Comparison of ENCODE assay signal across 23 cellular contexts in the genomic region with DNA sequence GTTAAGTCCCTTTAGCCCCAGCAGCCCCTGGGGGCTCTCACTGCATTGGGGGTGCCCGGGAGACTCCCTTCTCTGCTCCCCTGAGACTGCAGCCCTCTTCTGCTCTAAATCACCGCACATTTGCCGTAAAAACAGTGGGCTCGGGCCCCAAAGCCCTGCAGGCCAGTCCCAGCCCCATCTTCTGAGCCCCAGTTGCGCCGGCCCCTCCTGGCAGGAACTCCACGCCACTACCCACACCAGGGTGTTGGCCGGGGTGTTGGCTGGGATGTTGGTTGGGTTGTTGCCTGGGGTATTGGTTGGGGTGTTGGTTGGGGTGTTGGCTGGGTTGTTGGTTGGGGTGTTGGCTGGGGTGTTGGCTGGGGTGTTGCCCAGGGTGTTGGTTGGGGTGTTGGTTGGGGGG. TPM values are rescaled to one million over a fixed set of nuclear protein-coding genes. Genes with fewer than 3 reads are reported as not detected.
DNase-seq lines count a peak whose midpoint lies in the region; ATAC-seq, FAIRE-seq and TF ChIP-seq lines count a peak whose summit lies in the region.
"Had no signal": no experiment of that assay in that cellular context is flagged by ENCODE, and none has a peak within 500 bp of the region (broad histone marks: within the 10 kb centered on the region; RNA-seq: fewer than 3 reads in every experiment).

No MANE protein-coding gene starts in this region.

- TF ChIP-seq POLR2A in HepG2 (IDR thresholded peaks at IDR 0.05; ENCODE audit: insufficient read depth in 1 of 2, low read depth in 2 of 2, low read length in 2 of 2) = no peak
- TF ChIP-seq POLR2A in right lobe of liver (IDR thresholded peaks at IDR 0.05) = no peak

- no peak for FAIRE-seq in HepG2 (lab: Jason Lieb, UNC)
- no peak for FAIRE-seq in kidney (lab: Jason Lieb, UNC)
- FAIRE-seq: A549, D721Med, G401.6, GM12891 had no signal

- H3K79me2 ChIP-seq in HepG2 (ENCODE audit: insufficient read depth, low read length) (no peaks in the 10 kb centered on the region), smooth muscle cell (ENCODE audit: low read depth) (no peaks in the 10 kb centered on the region)

- 96% methylated on average over 7 of the region's 8 CpGs for WGBS in HepG2 (ENCODE audit: low lambda C conversion rate)
- WGBS in right lobe of liver (ENCODE audit: insufficient coverage, low coverage, low lambda C conversion rate, missing lambda C conversion rate) = 100% methylated on average over 4 of the region's 8 CpGs
- 98% methylated on average over 8 of the region's 8 CpGs for WGBS in smooth muscle cell (ENCODE audit: low lambda C conversion rate)

- H2AFZ ChIP-seq in HepG2 (ENCODE audit: low read length) = no peak overlapping the region
- no peak overlapping the region for H2AFZ ChIP-seq in smooth muscle cell (ENCODE audit: low read depth)

- H3K36me3 ChIP-seq in HepG2 (replicated peaks in 1 of 2; ENCODE audit: control insufficient read depth in 1 of 2, insufficient read depth in 2 of 2, low read length in 2 of 2) (no peaks in the 10 kb centered on the region), right lobe of liver (no peaks in the 10 kb centered on the region), A673 (ENCODE audit: insufficient read depth, low read length, poor library complexity, severe bottlenecking) (no peaks in the 10 kb centered on the region), HEK293 (ENCODE audit: control insufficient read depth in 2 of 2, insufficient read depth in 1 of 2, low read length in 2 of 2) (no peaks in the 10 kb centered on the region), kidney (ENCODE audit: control insufficient read depth in 1 of 2, insufficient read depth in 2 of 2, low read length in 2 of 2) (no peaks in the 10 kb centered on the region), smooth muscle cell (ENCODE audit: low read depth) (no peaks in the 10 kb centered on the region)
- H3K36me3 ChIP-seq: BE2C had no signal

- H3K27me3 ChIP-seq in HepG2 (ENCODE audit: control insufficient read depth in 1 of 2, insufficient read depth in 2 of 2, low read length in 2 of 2) (no peaks in the 10 kb centered on the region), right lobe of liver (no peaks in the 10 kb centered on the region), A673 (replicated peaks; ENCODE audit: insufficient read depth, low read depth, low read length, poor library complexity) (no peaks in the 10 kb centered on the region), smooth muscle cell (ENCODE audit: low read depth) (peaks cover 5% of the 10 kb centered on the region)
- H3K27me3 ChIP-seq: BE2C had no signal

- POLR2A ChIA-PET in HepG2 (lab: Yijun Ruan, JAX) = no interaction called here
- POLR2A ChIA-PET in A673 (lab: Charles Lee; ENCODE audit: low non-redundant PET) = no interaction called here
- POLR2A ChIA-PET in HEK293 (lab: Yijun Ruan, JAX) = no interaction called here

- no peak for ATAC-seq in HepG2
- ATAC-seq in right lobe of liver = no peak
- no peak for ATAC-seq in HG02938 (IDR thresholded peaks at IDR 0.05; ENCODE audit: unreplicated experiment)
- ATAC-seq: A549; CD8-positive, alpha-beta T cell had no signal

- H3K4me1 ChIP-seq in HepG2 (ENCODE audit: insufficient read depth, low read length) (peaks cover 21% of the 10 kb centered on the region), right lobe of liver (peaks cover 0 to 10% (median 3%) of the 10 kb centered on the region in 4 donors), A673 (ENCODE audit: insufficient read depth, low read length, poor library complexity, severe bottlenecking) (peaks cover 18% of the 10 kb centered on the region), HEK293 (ENCODE audit: control insufficient read depth, insufficient read depth, low read length) (no peaks in the 10 kb centered on the region), kidney (ENCODE audit: control insufficient read depth in 1 of 2, insufficient read depth in 1 of 2, low read depth in 1 of 2, low read length in 2 of 2) (peaks cover 8 to 17% of the 10 kb centered on the region in 2 donors), smooth muscle cell (ENCODE audit: low read depth) (peaks cover 15% of the 10 kb centered on the region)
- H3K4me1 ChIP-seq: BE2C, Caco-2 had no signal

- H3K4me3 ChIP-seq in HepG2 (replicated peaks in 1 of 3; ENCODE audit: insufficient read depth in 1 of 3, low read depth in 2 of 3, low read length in 3 of 3) (no peak overlapping the region), right lobe of liver (no peak overlapping the region), A673 (ENCODE audit: low read depth, low read length, poor library complexity, severe bottlenecking) (no peak overlapping the region), HEK293 (ENCODE audit: low read depth, low read length) (no peak overlapping the region), kidney (ENCODE audit: low read length in 2 of 2) (no peak overlapping the region), smooth muscle cell (no peak overlapping the region)
- H3K4me3 ChIP-seq: A549, BLaER1 had no signal

- TF ChIP-seq RAD21 in HepG2 (CRISPR knock-in tag; IDR thresholded peaks at IDR 0.05) = no peak

- no peak for TF ChIP-seq EP300 in HepG2 (IDR thresholded peaks at IDR 0.05; ENCODE audit: low read depth in 2 of 2, low read length in 2 of 2)
- no peak for TF ChIP-seq EP300 in HepG2 (CRISPR knock-in tag; IDR thresholded peaks at IDR 0.05; ENCODE audit: borderline replicate concordance)

- H3K4me2 ChIP-seq in HepG2 (ENCODE audit: low read depth, low read length) = no peak overlapping the region
- no peak overlapping the region for H3K4me2 ChIP-seq in smooth muscle cell
- H3K4me2 ChIP-seq: A549, BLaER1 had no signal

- BruUV-seq in HepG2 (replicated peaks; lab: Mats Ljungman, UMichigan) (no TSS peak), A673 (replicated peaks; lab: Mats Ljungman, UMichigan) (TSS peak; percentile 26)

- H3F3A ChIP-seq in smooth muscle cell (ENCODE audit: low read depth) = no peaks in the 10 kb centered on the region

- no peak for DNase-seq in HepG2 (ENCODE audit: low spot score)
- no peak for DNase-seq in right lobe of liver
- no peak for DNase-seq in A673 (ENCODE audit: low spot score)
- DNase-seq in kidney = peak; percentile 60
- no peak for DNase-seq in NCI-H446 (lab: John Stamatoyannopoulos, UW)
- DNase-seq in smooth muscle cell (lab: John Stamatoyannopoulos, UW; ENCODE audit: unreplicated experiment) = no peak
- DNase-seq: ACHN; BE2C; C1 segment of cervical spinal cord; Caco-2; Calu3; CD4-positive, alpha-beta T cell; CD8-positive, alpha-beta T cell; DMS79 treated with DMSO at 0.1 percent for 48 hours; GF-D8 had no signal

- H3K9ac ChIP-seq in HepG2 (ENCODE audit: insufficient read depth, low read depth, low read length) (no peak overlapping the region), kidney (ENCODE audit: low read length in 2 of 2) (no peak overlapping the region), smooth muscle cell (ENCODE audit: low read depth) (no peak overlapping the region)
- H3K9ac ChIP-seq: BLaER1 had no signal

- no peak overlapping the region for H3K27ac ChIP-seq in HepG2 (ENCODE audit: extremely low read length, insufficient read depth, low read length)
- H3K27ac ChIP-seq in right lobe of liver = no peak overlapping the region
- no peak overlapping the region for H3K27ac ChIP-seq in A673 (ENCODE audit: low read depth, low read length, poor library complexity, severe bottlenecking)
- H3K27ac ChIP-seq in HEK293 (ENCODE audit: extremely low read depth, low read depth, low read length) = no peak overlapping the region
- no peak overlapping the region for H3K27ac ChIP-seq in kidney (ENCODE audit: low read depth in 2 of 2, low read length in 2 of 2)
- no peak overlapping the region for H3K27ac ChIP-seq in smooth muscle cell (ENCODE audit: low read depth)
- H3K27ac ChIP-seq: A549, BLaER1 had no signal

- intact Hi-C loops in HepG2 (cut with micrococcal nuclease; ENCODE audit: unreplicated experiment) = no loop called here
- intact Hi-C loops in right lobe of liver (cut with DNase I) = no loop called here
- intact Hi-C loops in A673 (cut with micrococcal nuclease; ENCODE audit: unreplicated experiment) = no loop called here
- intact Hi-C loops in kidney (cut with DNase I) = no loop called here

- TF ChIP-seq CTCF in HepG2 (CRISPR knock-in tag; IDR thresholded peaks at IDR 0.05) (no peak), right lobe of liver (IDR thresholded peaks at IDR 0.05) (no peak), A673 (conservative IDR thresholded peaks at IDR 0.05; ENCODE audit: low read depth, low read length) (no peak), HEK293 (tag by site-specific recombination; IDR thresholded peaks at IDR 0.05) (no peak), kidney (IDR thresholded peaks at IDR 0.05; ENCODE audit: borderline replicate concordance, extremely low read depth, insufficient read depth) (no peak), smooth muscle cell (IDR thresholded peaks at IDR 0.05; ENCODE audit: borderline replicate concordance, insufficient read depth, poor library complexity, severe bottlenecking) (no peak)

- peaks cover 5% of the 10 kb centered on the region; the same call in 1 of the 2 replicates for H4K20me1 ChIP-seq in HepG2 (ENCODE audit: insufficient read depth, low read length)
- H4K20me1 ChIP-seq in smooth muscle cell (ENCODE audit: low read depth) = peaks cover 24% of the 10 kb centered on the region

- CTCF ChIA-PET in HepG2 (lab: Yijun Ruan, JAX; ENCODE audit: low intra/inter-chr PET ratio, low total read pairs) = no interaction called here
- CTCF ChIA-PET in A673 (lab: Charles Lee) = no interaction called here
- CTCF ChIA-PET in HEK293 (lab: Yijun Ruan, JAX) = no interaction called here

- in situ Hi-C loops in HepG2 (cut with HindIII; ENCODE audit: extremely low pct_ligation_motif_present, low pct_unique_long_range_greater_than_20kb) = no loop called here

- H3K9me3 ChIP-seq in HepG2 (ENCODE audit: low read length) = peaks cover 10% of the 10 kb centered on the region; the same call in 1 of the 2 replicates
- no peaks in the 10 kb centered on the region for H3K9me3 ChIP-seq in right lobe of liver
- no peaks in the 10 kb centered on the region for H3K9me3 ChIP-seq in A673 (ENCODE audit: low read depth, low read length, poor library complexity, severe bottlenecking)
- H3K9me3 ChIP-seq in HEK293 (ENCODE audit: control insufficient read depth, insufficient read depth, low read depth, low read length) = no peaks in the 10 kb centered on the region
- no peaks in the 10 kb centered on the region for H3K9me3 ChIP-seq in kidney (ENCODE audit: control insufficient read depth in 1 of 2, low read length in 2 of 2)
- no peaks in the 10 kb centered on the region for H3K9me3 ChIP-seq in smooth muscle cell (replicated peaks; ENCODE audit: low read depth)
- H3K9me3 ChIP-seq: BE2C, Caco-2 had no signal

RNA-seq across cellular contexts. Expression of a gene that starts 23.5 kb away (rescaled TPM):
- 58.8 and 78.7 TPM in 2 replicates for total RNA-seq in HepG2 (2016; rRNA removed; fragmentation: Illumina TruSeq; extraction: Trizol)
- total RNA-seq in HepG2 (2016; cell fraction: cytosol; rRNA removed; fragmentation: Illumina TruSeq; extraction: Trizol; ENCODE audit: low read depth) = 20.2 and 22.1 TPM in 2 replicates
- total RNA-seq in HepG2 (2016; cell fraction: insoluble cytoplasmic fraction; rRNA removed; fragmentation: Illumina TruSeq; extraction: Trizol) = 63.7 and 75.6 TPM in 2 replicates
- 29.1 and 30.2 TPM in 2 replicates for total RNA-seq in HepG2 (2016; cell fraction: membrane; rRNA removed; fragmentation: Illumina TruSeq; extraction: Trizol)
- total RNA-seq in HepG2 (2016; cell fraction: nucleus; rRNA removed; fragmentation: Illumina TruSeq; extraction: Trizol) = 37.3 and 37.7 TPM in 2 replicates
- 130 TPM in 2 replicates for polyA plus RNA-seq in HepG2 (2011; rRNA removed)
- polyA plus RNA-seq in HepG2 (2011; cell fraction: cytosol; rRNA removed) = 108 and 143 TPM in 2 replicates
- polyA plus RNA-seq in HepG2 (2011; cell fraction: nucleus; rRNA removed) = 193 and 235 TPM in 2 replicates
- polyA plus RNA-seq in HepG2 (2012) = 62.7 and 68.2 TPM in 2 replicates
- 38.9 TPM in 2 replicates for polyA plus RNA-seq in HepG2 (2016; cell fraction: cytosol; fragmentation: Illumina TruSeq; extraction: Trizol; ENCODE audit: low read depth)
- polyA plus RNA-seq in HepG2 (2016; cell fraction: insoluble cytoplasmic fraction; fragmentation: Illumina TruSeq; extraction: Trizol; ENCODE audit: low read depth) = 103 and 127 TPM in 2 replicates
- 42.5 and 43.1 TPM in 2 replicates for polyA plus RNA-seq in HepG2 (2016; cell fraction: membrane; fragmentation: Illumina TruSeq; extraction: Trizol; ENCODE audit: low read depth)
- polyA plus RNA-seq in HepG2 (2016; cell fraction: nucleus; fragmentation: Illumina TruSeq; extraction: Trizol; ENCODE audit: insufficient read depth, low read depth) = 108 and 115 TPM in 2 replicates
- polyA minus RNA-seq in HepG2 (2011; rRNA and poly(A)+ RNA removed; ENCODE audit: low replicate concordance) = 120 and 135 TPM in 2 replicates
- polyA minus RNA-seq in HepG2 (2011; cell fraction: cytosol; rRNA and poly(A)+ RNA removed) = 51.3 and 59.5 TPM in 2 replicates
- 31.7 and 32.2 TPM in 2 replicates for polyA minus RNA-seq in HepG2 (2011; cell fraction: nucleus; rRNA and poly(A)+ RNA removed)
- total RNA-seq in right lobe of liver = 10 to 100 TPM; 23.2 to 35.3 (median 24.7) TPM
- 136 and 140 TPM in 2 replicates for total RNA-seq in A673 (2021)
- total RNA-seq in kidney = 69.0 TPM
- polyA plus RNA-seq in kidney (ENCODE audit: insufficient read depth, low read depth, low replicate concordance) = 118 TPM
- total RNA-seq in smooth muscle cell = 55.2 and 71.5 TPM in 2 replicates
- 155 and 164 TPM in 2 replicates for polyA plus RNA-seq in smooth muscle cell

RNA-seq across cellular contexts. Expression of a gene that starts 26.0 kb away (rescaled TPM):
- total RNA-seq in HepG2 (2016; rRNA removed; fragmentation: Illumina TruSeq; extraction: Trizol) (0.02 TPM in 1 of 2 replicates, not detected in the other), right lobe of liver (under 1 TPM in 1 of 6 experiments, not detected in 5; 0.12 TPM), A673 (2021) (0.45 and 1.9 TPM in 2 replicates), kidney (0.66 TPM), smooth muscle cell (0.76 TPM in 1 of 2 replicates, not detected in the other)
- not detected in 2 replicates for total RNA-seq in HepG2 (2016; cell fraction: cytosol; rRNA removed; fragmentation: Illumina TruSeq; extraction: Trizol; ENCODE audit: low read depth)
- not detected in 2 replicates for total RNA-seq in HepG2 (2016; cell fraction: insoluble cytoplasmic fraction; rRNA removed; fragmentation: Illumina TruSeq; extraction: Trizol)
- not detected in 2 replicates for total RNA-seq in HepG2 (2016; cell fraction: membrane; rRNA removed; fragmentation: Illumina TruSeq; extraction: Trizol)
- 0.09 TPM in 1 of 2 replicates, not detected in the other for total RNA-seq in HepG2 (2016; cell fraction: nucleus; rRNA removed; fragmentation: Illumina TruSeq; extraction: Trizol)
- polyA plus RNA-seq in HepG2 (2011; rRNA removed) (0.08 TPM in 2 replicates), kidney (ENCODE audit: insufficient read depth, low read depth, low replicate concordance) (1.5 TPM), smooth muscle cell (0.26 and 0.32 TPM in 2 replicates)
- 0.03 TPM in 2 replicates for polyA plus RNA-seq in HepG2 (2011; cell fraction: cytosol; rRNA removed)
- 0.06 and 0.10 TPM in 2 replicates for polyA plus RNA-seq in HepG2 (2011; cell fraction: nucleus; rRNA removed)
- polyA plus RNA-seq in HepG2 (2012) = 0.28 and 0.32 TPM in 2 replicates
- polyA plus RNA-seq in HepG2 (2016; cell fraction: cytosol; fragmentation: Illumina TruSeq; extraction: Trizol; ENCODE audit: low read depth) = not detected in 2 replicates
- 0.10 TPM in 1 of 2 replicates, not detected in the other for polyA plus RNA-seq in HepG2 (2016; cell fraction: insoluble cytoplasmic fraction; fragmentation: Illumina TruSeq; extraction: Trizol; ENCODE audit: low read depth)
- polyA plus RNA-seq in HepG2 (2016; cell fraction: membrane; fragmentation: Illumina TruSeq; extraction: Trizol; ENCODE audit: low read depth) = not detected in 2 replicates
- not detected in 2 replicates for polyA plus RNA-seq in HepG2 (2016; cell fraction: nucleus; fragmentation: Illumina TruSeq; extraction: Trizol; ENCODE audit: insufficient read depth, low read depth)
- 0.07 and 0.22 TPM in 2 replicates for polyA minus RNA-seq in HepG2 (2011; rRNA and poly(A)+ RNA removed; ENCODE audit: low replicate concordance)
- polyA minus RNA-seq in HepG2 (2011; cell fraction: cytosol; rRNA and poly(A)+ RNA removed) = 0.18 and 0.20 TPM in 2 replicates
- polyA minus RNA-seq in HepG2 (2011; cell fraction: nucleus; rRNA and poly(A)+ RNA removed) = 0.39 TPM in 1 of 2 replicates, not detected in the other
- total RNA-seq: A172; CD4-positive, alpha-beta T cell; CD8-positive, alpha-beta T cell had no signal

RNA-seq across cellular contexts. Expression of a gene that starts 35.3 kb away (rescaled TPM):
- total RNA-seq in HepG2 (2016; rRNA removed; fragmentation: Illumina TruSeq; extraction: Trizol) (393 and 406 TPM in 2 replicates), right lobe of liver (100 to 1,000 TPM; 144 to 385 (median 177) TPM), A673 (2021) (615 and 652 TPM in 2 replicates), kidney (320 TPM), smooth muscle cell (432 and 551 TPM in 2 replicates)
- total RNA-seq in HepG2 (2016; cell fraction: cytosol; rRNA removed; fragmentation: Illumina TruSeq; extraction: Trizol; ENCODE audit: low read depth) = 208 and 256 TPM in 2 replicates
- 417 and 435 TPM in 2 replicates for total RNA-seq in HepG2 (2016; cell fraction: insoluble cytoplasmic fraction; rRNA removed; fragmentation: Illumina TruSeq; extraction: Trizol)
- total RNA-seq in HepG2 (2016; cell fraction: membrane; rRNA removed; fragmentation: Illumina TruSeq; extraction: Trizol) = 247 and 301 TPM in 2 replicates
- total RNA-seq in HepG2 (2016; cell fraction: nucleus; rRNA removed; fragmentation: Illumina TruSeq; extraction: Trizol) = 164 and 188 TPM in 2 replicates
- polyA plus RNA-seq in HepG2 (2011; rRNA removed) (202 and 217 TPM in 2 replicates), kidney (ENCODE audit: insufficient read depth, low read depth, low replicate concordance) (2,092 TPM), smooth muscle cell (534 and 549 TPM in 2 replicates)
- 241 and 483 TPM in 2 replicates for polyA plus RNA-seq in HepG2 (2011; cell fraction: cytosol; rRNA removed)
- polyA plus RNA-seq in HepG2 (2011; cell fraction: nucleus; rRNA removed) = 200 and 266 TPM in 2 replicates
- 160 and 192 TPM in 2 replicates for polyA plus RNA-seq in HepG2 (2012)
- 231 and 257 TPM in 2 replicates for polyA plus RNA-seq in HepG2 (2016; cell fraction: cytosol; fragmentation: Illumina TruSeq; extraction: Trizol; ENCODE audit: low read depth)
- polyA plus RNA-seq in HepG2 (2016; cell fraction: insoluble cytoplasmic fraction; fragmentation: Illumina TruSeq; extraction: Trizol; ENCODE audit: low read depth) = 441 and 468 TPM in 2 replicates
- polyA plus RNA-seq in HepG2 (2016; cell fraction: membrane; fragmentation: Illumina TruSeq; extraction: Trizol; ENCODE audit: low read depth) = 285 and 298 TPM in 2 replicates
- 310 TPM in 2 replicates for polyA plus RNA-seq in HepG2 (2016; cell fraction: nucleus; fragmentation: Illumina TruSeq; extraction: Trizol; ENCODE audit: insufficient read depth, low read depth)
- 341 and 520 TPM in 2 replicates for polyA minus RNA-seq in HepG2 (2011; rRNA and poly(A)+ RNA removed; ENCODE audit: low replicate concordance)
- polyA minus RNA-seq in HepG2 (2011; cell fraction: cytosol; rRNA and poly(A)+ RNA removed) = 121 and 141 TPM in 2 replicates
- polyA minus RNA-seq in HepG2 (2011; cell fraction: nucleus; rRNA and poly(A)+ RNA removed) = 24.2 and 29.4 TPM in 2 replicates
